In genomic region chr18:370753-371615, GRCh38 we compare ENCODE assay signal across 20 cellular contexts.
A peak's percentile ranks its signal among the peaks of the same experiment; 100 is the strongest.
DNase-seq lines count a peak whose midpoint lies in the region; ATAC-seq and TF ChIP-seq lines count a peak whose summit lies in the region.
"Had no signal": no experiment of that assay in that cellular context is flagged by ENCODE, and none has a peak within 500 bp of the region (broad histone marks: within the 10 kb centered on the region; RNA-seq: fewer than 3 reads in every experiment).

No MANE protein-coding gene starts in this region.

- H4K20me1 ChIP-seq in osteoblast (ENCODE audit: insufficient read depth, low read length) = no peaks in the 10 kb centered on the region

- no peak overlapping the region for H3K4me2 ChIP-seq in osteoblast (ENCODE audit: insufficient read depth, low read length)

- H3K4me3 ChIP-seq in AG10803 (ENCODE audit: low read length) (no peak overlapping the region; the same call in 1 of the 2 replicates), osteoblast (ENCODE audit: insufficient read depth, low read length) (no peak overlapping the region)
- H3K4me3 ChIP-seq: HAP-1, mucosa of descending colon, ovary had no signal

- H3K27me3 ChIP-seq in osteoblast (ENCODE audit: insufficient read depth, low read length) = no peaks in the 10 kb centered on the region
- H3K27me3 ChIP-seq: ovary had no signal

- intact Hi-C loops in Right ventricle myocardium superior (cut with DNase I) = no loop called here

- TF ChIP-seq CTCF in AG10803 (conservative IDR thresholded peaks at IDR 0.05; ENCODE audit: low read length) (no peak), osteoblast (IDR thresholded peaks at IDR 0.05; ENCODE audit: extremely low read depth, low read depth, low read length) (no peak)

- H3K27ac ChIP-seq in osteoblast (ENCODE audit: low read depth, low read length) = no peak overlapping the region
- H3K27ac ChIP-seq: ovary had no signal

- H3K9me3 ChIP-seq in osteoblast (ENCODE audit: low read depth, low read length) = no peaks in the 10 kb centered on the region
- H3K9me3 ChIP-seq: HAP-1, mucosa of descending colon, ovary had no signal

- H3K36me3 ChIP-seq in osteoblast (ENCODE audit: insufficient read depth, low read length) = no peaks in the 10 kb centered on the region
- H3K36me3 ChIP-seq: HAP-1, ovary had no signal

- peak; percentile 68 for ATAC-seq in Right ventricle myocardium superior (ENCODE audit: poor library complexity)
- ATAC-seq in GM21367 (IDR thresholded peaks at IDR 0.05; ENCODE audit: unreplicated experiment) = no peak
- ATAC-seq: mucosa of descending colon; stimulated activated memory B cell treated with anti-CD40 and anti-IgM and Interleukin-4, amounts not matched to agents 10 μg/mL and 1 μg/mL and 100 μg/mL, for 72 hours had no signal

- no peaks in the 10 kb centered on the region for H3K79me2 ChIP-seq in osteoblast (ENCODE audit: insufficient read depth, low read length)

- peak overlapping the region; percentile 15 for H2AFZ ChIP-seq in osteoblast (ENCODE audit: low read length)

- peaks cover 2% of the 10 kb centered on the region for H3K4me1 ChIP-seq in osteoblast (ENCODE audit: insufficient read depth, low read length)
- H3K4me1 ChIP-seq: HAP-1 had no signal

- DNase-seq in AG10803 (ENCODE audit: low read depth) = peak; percentile 36
- peak; percentile 34 for DNase-seq in MV-4-11 (lab: John Stamatoyannopoulos, UW)
- no peak for DNase-seq in Right ventricle myocardium superior
- DNase-seq in osteoblast (ENCODE audit: insufficient read length, low spot score, missing footprints) = no peak
- no peak for DNase-seq in H4 (ENCODE audit: low spot score)
- no peak for DNase-seq in NCI-H1048 (lab: John Stamatoyannopoulos, UW)
- DNase-seq in NCI-H1105 (lab: John Stamatoyannopoulos, UW) = no peak
- DNase-seq: ACHN; activated CD4-positive, alpha-beta T cell treated with anti-CD3 and anti-CD28 coated beads, Interleukin-2, amount 10 ng/mL, durations not matched to agents 24 days and 14 days; activated naive CD4-positive, alpha-beta T cell treated with Interleukin-2 at 50 U/mL for 16 hours; dermis blood vessel endothelial cell; kidney; mucosa of descending colon; NCI-H1930; NCI-H510A; ovary; small intestine had no signal

Comparison
In these comparisons a context has a peak if more than half of its experiments do, and no peak if none do; other contexts are left out.
1. DNase-seq: peak in AG10803 (single experiment) and MV-4-11 (single experiment); none in Right ventricle myocardium superior (single experiment), osteoblast (single experiment), H4 (single experiment), NCI-H1048 (single experiment) and NCI-H1105 (single experiment).